Comparison of ENCODE assay signal across 10 cellular contexts in genomic region chr7:28732037-28732869, GRCh38.
DNase-seq lines count a peak whose midpoint lies in the region; ATAC-seq and TF ChIP-seq lines count a peak whose summit lies in the region.
"Had no signal": no experiment of that assay in that cellular context is flagged by ENCODE, and none has a peak within 500 bp of the region (broad histone marks: within the 10 kb centered on the region; RNA-seq: fewer than 3 reads in every experiment).

No MANE protein-coding gene starts in this region.

- intact Hi-C loops in tibial artery (cut with DNase I; ENCODE audit: low total_unique reads) = no loop called here

- no peak for ATAC-seq in HG03378 (IDR thresholded peaks at IDR 0.05; ENCODE audit: unreplicated experiment)
- no peak for ATAC-seq in HG03095 (IDR thresholded peaks at IDR 0.05; ENCODE audit: unreplicated experiment)

- no peak for TF ChIP-seq CTCF in tibial artery (IDR thresholded peaks at IDR 0.05)

- H3K36me3 ChIP-seq in tibial artery = no peaks in the 10 kb centered on the region
- H3K36me3 ChIP-seq: SJSA1 had no signal

- H3K4me1 ChIP-seq in tibial artery = peaks cover 0 to 20% (median 0%) of the 10 kb centered on the region in 4 donors

- no peaks in the 10 kb centered on the region for H3K27me3 ChIP-seq in tibial artery

- H3K9me3 ChIP-seq in tibial artery = no peaks in the 10 kb centered on the region
- H3K9me3 ChIP-seq: SJSA1 had no signal

- peak overlapping the region; percentile 10 to 50 for H3K27ac ChIP-seq in tibial artery
- H3K27ac ChIP-seq: SJSA1 had no signal

- peak; percentile 54 to 63 for DNase-seq in NCI-H2081 (lab: John Stamatoyannopoulos, UW)
- DNase-seq in NCI-H2081 treated with DMSO at 0.1 percent for 48 hours (lab: John Stamatoyannopoulos, UW) = no peak
- DNase-seq in brain pericyte (ENCODE audit: low read depth, low spot score) = peak; percentile 22
- DNase-seq in iris pigment epithelial cell (ENCODE audit: low read depth) = peak; percentile 56
- peak in 1 of 2 donors; percentile 52 for DNase-seq in tibial artery
- DNase-seq in activated gamma-delta T cell treated with Interleukin-2 at 50 U/mL for 16 hours = no peak
- DNase-seq: KBM-7 had no signal

- peak overlapping the region; percentile 32 to 40 for H3K4me3 ChIP-seq in tibial artery
- H3K4me3 ChIP-seq: SJSA1 had no signal

Comparison
In these comparisons a context has a peak if more than half of its experiments do, and no peak if none do; other contexts are left out.
1. DNase-seq: peak in NCI-H2081 (2 of 2), brain pericyte (single experiment) and iris pigment epithelial cell (single experiment); none in NCI-H2081 treated with DMSO at 0.1 percent for 48 hours (single experiment) and activated gamma-delta T cell treated with Interleukin-2 at 50 U/mL for 16 hours (single experiment).